17 cellular contexts compared by ENCODE assay signal in the genomic region with DNA sequence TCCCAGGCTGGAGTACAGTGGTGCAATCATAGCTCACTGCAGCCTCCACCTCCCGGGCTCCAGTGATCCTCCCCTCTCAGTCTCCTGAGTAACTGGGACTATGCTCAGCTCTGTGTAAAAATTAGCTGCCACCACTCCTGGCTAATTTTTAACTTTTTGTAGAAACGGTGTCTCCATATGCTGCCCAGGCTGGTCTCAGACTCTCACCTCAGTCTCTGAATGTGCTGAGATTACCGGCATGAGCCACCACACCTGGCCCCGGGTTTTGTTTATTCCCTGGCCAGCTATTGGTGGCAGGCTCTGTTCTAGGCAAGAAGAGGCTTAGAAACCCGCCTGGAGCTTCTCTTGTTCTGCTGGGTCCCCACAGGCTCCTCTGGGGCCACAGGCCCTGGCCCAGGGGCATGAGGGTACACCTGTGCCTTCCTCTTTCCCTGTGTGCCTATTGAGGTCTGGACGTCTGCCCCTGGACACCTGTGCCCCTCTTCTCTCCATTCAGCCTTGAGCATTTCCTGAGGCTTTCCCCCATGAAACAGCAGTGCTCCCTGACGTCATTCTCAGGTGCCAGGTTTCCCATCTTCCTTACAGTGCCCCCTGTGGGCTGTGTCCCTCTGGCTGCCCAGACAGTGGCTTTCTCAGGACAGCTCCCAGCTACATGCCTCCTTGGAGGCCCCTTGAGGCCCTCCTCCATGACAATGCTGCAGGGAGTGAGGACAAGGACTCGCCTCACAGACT. TPM values are rescaled to one million over a fixed set of nuclear protein-coding genes. Genes with fewer than 3 reads are reported as not detected.
DNase-seq lines count a peak whose midpoint lies in the region; ATAC-seq and TF ChIP-seq lines count a peak whose summit lies in the region.
"Had no signal": no experiment of that assay in that cellular context is flagged by ENCODE, and none has a peak within 500 bp of the region (broad histone marks: within the 10 kb centered on the region; RNA-seq: fewer than 3 reads in every experiment).

No MANE protein-coding gene starts in this region.

- H3K79me2 ChIP-seq in H9 (ENCODE audit: insufficient read depth, low read length): no peaks in the 10 kb centered on the region

- H3K4ac ChIP-seq in H9 (ENCODE audit: low read depth, low read length): no peak overlapping the region

- POLR2A ChIA-PET in CD8-positive, alpha-beta T cell (lab: Charles Lee): no interaction called here

- TF ChIP-seq EP300 in transverse colon (IDR thresholded peaks at IDR 0.05; ENCODE audit: low read depth): no peak

- no peak overlapping the region for H2AFZ ChIP-seq in H9 (ENCODE audit: low read length)

- no peak overlapping the region for H3K27ac ChIP-seq in C4-2B
- no peak overlapping the region for H3K27ac ChIP-seq in H9 (ENCODE audit: insufficient read length, low read depth, low read length)
- no peak overlapping the region for H3K27ac ChIP-seq in WERI-Rb-1
- H3K27ac ChIP-seq in CD8-positive, alpha-beta T cell (ENCODE audit: low read depth, low read length): no peak overlapping the region
- no peak overlapping the region for H3K27ac ChIP-seq in transverse colon
- H3K27ac ChIP-seq: RWPE1 had no signal

- H3K27ac Mint-ChIP-seq in H9: peak overlapping the region in 2 of 3 experiments; percentile 73 to 79; a peak in 2 of 7 replicates
- H3K27ac Mint-ChIP-seq in CD8-positive, alpha-beta T cell: no peak overlapping the region

- no peaks in the 10 kb centered on the region for H3K23me2 ChIP-seq in H9 (ENCODE audit: insufficient read length, low read depth, low read length, poor library complexity, severe bottlenecking)

- H4K91ac ChIP-seq in H9 (ENCODE audit: insufficient read length, low read depth, low read length): no peak overlapping the region

- no peak overlapping the region for H3K56ac ChIP-seq in H9 (ENCODE audit: insufficient read length, low read depth, low read length)

- H2AK5ac ChIP-seq in H9 (ENCODE audit: insufficient read length, low read length): no peak overlapping the region

- no peak overlapping the region for H3T11ph ChIP-seq in H9 (ENCODE audit: low read length)

- no peak overlapping the region for H3K4me3 Mint-ChIP-seq in H9
- no peak overlapping the region for H3K4me3 Mint-ChIP-seq in CD8-positive, alpha-beta T cell

- no peaks in the 10 kb centered on the region for H3K9me3 Mint-ChIP-seq in H9
- no peaks in the 10 kb centered on the region for H3K9me3 Mint-ChIP-seq in CD8-positive, alpha-beta T cell

- no peak overlapping the region for H2BK15ac ChIP-seq in H9 (ENCODE audit: low read depth, low read length)

- no peaks in the 10 kb centered on the region for H3K36me3 Mint-ChIP-seq in H9 (ENCODE audit: insufficient read depth in 1 of 3, low read depth in 3 of 3)
- H3K36me3 Mint-ChIP-seq in CD8-positive, alpha-beta T cell: no peaks in the 10 kb centered on the region

- no peak overlapping the region for H3K4me2 ChIP-seq in H9 (ENCODE audit: insufficient read depth, insufficient read length, low read length)

- H2BK5ac ChIP-seq in H9 (ENCODE audit: insufficient read length, low read length): no peak overlapping the region

- no peak overlapping the region for H2BK12ac ChIP-seq in H9 (ENCODE audit: insufficient read length, low read depth, low read length)

- no peaks in the 10 kb centered on the region; the same call in 1 of the 2 replicates for H3K4me1 ChIP-seq in H9 (ENCODE audit: insufficient read depth, low read length)
- H3K4me1 ChIP-seq in CD8-positive, alpha-beta T cell (ENCODE audit: insufficient read depth, low read length): no peaks in the 10 kb centered on the region
- H3K4me1 ChIP-seq in transverse colon: no peaks in the 10 kb centered on the region

- no peak overlapping the region for H3K9ac ChIP-seq in H9 (ENCODE audit: extremely low read depth, insufficient read length, low read length)

- CTCF ChIA-PET in CD8-positive, alpha-beta T cell (lab: Charles Lee): no interaction called here

- intact Hi-C loops in CD8-positive, alpha-beta T cell (cut with DNase I, micrococcal nuclease): no loop called here
- intact Hi-C loops in transverse colon (cut with DNase I; ENCODE audit: low total_unique reads): no loop called here

- H3K27me3 ChIP-seq in H9 (ENCODE audit: insufficient read depth, low read length): no peaks in the 10 kb centered on the region
- peaks cover 22% of the 10 kb centered on the region for H3K27me3 ChIP-seq in WERI-Rb-1 (ENCODE audit: insufficient read depth, low read depth, severe bottlenecking)
- no peaks in the 10 kb centered on the region for H3K27me3 ChIP-seq in CD8-positive, alpha-beta T cell (ENCODE audit: insufficient read depth, low read length)
- H3K27me3 ChIP-seq in transverse colon: no peaks in the 10 kb centered on the region

- H3K14ac ChIP-seq in H9 (ENCODE audit: insufficient read depth, low read length): no peak overlapping the region

- H3K18ac ChIP-seq in H9 (ENCODE audit: insufficient read length, low read depth, low read length): no peak overlapping the region

- H3K4me1 Mint-ChIP-seq in H9: peaks cover 10 to 12% of the 10 kb centered on the region in 2 experiments
- no peaks in the 10 kb centered on the region for H3K4me1 Mint-ChIP-seq in CD8-positive, alpha-beta T cell (ENCODE audit: low read depth)

- H4K5ac ChIP-seq in H9 (ENCODE audit: insufficient read length, low read depth, low read length): no peak overlapping the region

- no CpG with 5 or more reads among the region's 8 CpGs for WGBS in H9 (ENCODE audit: extremely low coverage, insufficient read length, low lambda C conversion rate)
- 49% methylated on average over 8 of the region's 8 CpGs; no CpG with 5 or more reads in 1 of the 2 donors for WGBS in transverse colon (ENCODE audit: low coverage in 1 of 2), 2 donors

- H2BK120ac ChIP-seq in H9 (ENCODE audit: low read depth, low read length, poor library complexity, severe bottlenecking): no peak overlapping the region

- no peaks in the 10 kb centered on the region for H3K36me3 ChIP-seq in WERI-Rb-1
- no peaks in the 10 kb centered on the region for H3K36me3 ChIP-seq in CD8-positive, alpha-beta T cell (ENCODE audit: insufficient read depth, low read length)
- no peaks in the 10 kb centered on the region for H3K36me3 ChIP-seq in transverse colon

- H3K4me3 ChIP-seq in WERI-Rb-1 (ENCODE audit: low read depth, low read length) (no peak overlapping the region), transverse colon (no peak overlapping the region)
- H3K4me3 ChIP-seq in CD8-positive, alpha-beta T cell (ENCODE audit: low read depth, low read length): no peak overlapping the region

- no peak for TF ChIP-seq POLR2A in transverse colon (IDR thresholded peaks at IDR 0.05)

- DNase-seq in H9 (peak; percentile 62), WERI-Rb-1 (no peak), islet precursor cell (peak; percentile 52), transverse colon (no peak)
- DNase-seq in CD8-positive, alpha-beta T cell: no peak
- no peak for DNase-seq in stimulated activated CD4-positive, alpha-beta T cell treated with anti-CD3 and anti-CD28 coated beads, Interleukin-4, amount 100 ng/mL, for 24 hours
- DNase-seq: C1 segment of cervical spinal cord, COR-L47, IMR-90, NCI-H1417, NCI-H187 treated with DMSO at 0.1 percent for 48 hours, NCI-H446 treated with DMSO at 0.1 percent for 48 hours, NCI-H748 treated with DMSO at 0.1 percent for 48 hours had no signal

- H3K9me3 ChIP-seq in H9 (ENCODE audit: control insufficient read depth, low read depth, low read length) (no peaks in the 10 kb centered on the region), WERI-Rb-1 (ENCODE audit: severe bottlenecking) (peaks cover 2% of the 10 kb centered on the region), transverse colon (no peaks in the 10 kb centered on the region)
- no peaks in the 10 kb centered on the region for H3K9me3 ChIP-seq in CD8-positive, alpha-beta T cell (ENCODE audit: low read length)

- H3K79me1 ChIP-seq in H9 (ENCODE audit: insufficient read depth, low read depth, low read length, poor library complexity, severe bottlenecking): no peaks in the 10 kb centered on the region

- peaks cover 3% of the 10 kb centered on the region for H4K20me1 ChIP-seq in H9 (ENCODE audit: control insufficient read depth, insufficient read depth, insufficient read length)

- peak; percentile 10; the same call in 1 of the 2 replicates for TF ChIP-seq CTCF in C4-2B (conservative IDR thresholded peaks at IDR 0.05)
- TF ChIP-seq CTCF in H9 (conservative IDR thresholded peaks at IDR 0.05): peak; percentile 47; the same call in 2 of the 3 replicates
- 0 out of 2 replicates have a peak, but pooled peaks have one; percentile 26 for TF ChIP-seq CTCF in WERI-Rb-1 (IDR thresholded peaks at IDR 0.05; ENCODE audit: low read depth, low read length)
- TF ChIP-seq CTCF in CD8-positive, alpha-beta T cell (IDR thresholded peaks at IDR 0.05): no peak
- TF ChIP-seq CTCF in transverse colon (IDR thresholded peaks at IDR 0.05): no peak

- no peak overlapping the region for H3K23ac ChIP-seq in H9 (ENCODE audit: insufficient read length, low read depth, low read length)

- no peak for ATAC-seq in CD8-positive, alpha-beta T cell
- ATAC-seq in GM19463 (IDR thresholded peaks at IDR 0.05; ENCODE audit: unreplicated experiment): no peak

- peaks cover 6% of the 10 kb centered on the region for H3K27me3 Mint-ChIP-seq in H9 (ENCODE audit: low read depth)
- H3K27me3 Mint-ChIP-seq in CD8-positive, alpha-beta T cell (ENCODE audit: low read depth): no peaks in the 10 kb centered on the region

- no peak overlapping the region for H4K8ac ChIP-seq in H9 (replicated peaks; ENCODE audit: insufficient read length, low read depth, low read length)

- in situ Hi-C loops in transverse colon (cut with MboI; ENCODE audit: low pct_ligation_motif_present in 1 of 4, low pct_unique_long_range_greater_than_20kb in 1 of 4, low sequenced_read_pairs in 3 of 4): no loop called here

- no peak overlapping the region for H2BK20ac ChIP-seq in H9 (ENCODE audit: low read depth, low read length, poor library complexity, severe bottlenecking)

RNA-seq across cellular contexts. Expression of a gene that starts 57.5 kb away (rescaled TPM):
- 0.59 and 0.77 TPM in 2 replicates for total RNA-seq in H9 (2021)
- not detected for total RNA-seq in CD8-positive, alpha-beta T cell
- 10 to 100 TPM in 2 of 4 donors, 1 to 10 TPM in 1, not detected in 1; 8.9 to 17.3 (median 13.1) TPM for total RNA-seq in transverse colon
- total RNA-seq: IMR-90, LHCN-M2 had no signal

Comparison
In these comparisons a context has a peak if more than half of its experiments do, and no peak if none do; other contexts are left out.
1. CTCF ChIP-seq: peak in C4-2B (single experiment), H9 (single experiment) and WERI-Rb-1 (single experiment); none in CD8-positive, alpha-beta T cell (single experiment) and transverse colon (0 of 5).
2. DNase-seq: peak in H9 (single experiment) and islet precursor cell (single experiment); none in WERI-Rb-1 (single experiment), CD8-positive, alpha-beta T cell (0 of 7), transverse colon (single experiment) and stimulated activated CD4-positive, alpha-beta T cell treated with anti-CD3 and anti-CD28 coated beads, Interleukin-4, amount 100 ng/mL, for 24 hours (single experiment).